8 cellular contexts compared by ENCODE assay signal in the genomic region with DNA sequence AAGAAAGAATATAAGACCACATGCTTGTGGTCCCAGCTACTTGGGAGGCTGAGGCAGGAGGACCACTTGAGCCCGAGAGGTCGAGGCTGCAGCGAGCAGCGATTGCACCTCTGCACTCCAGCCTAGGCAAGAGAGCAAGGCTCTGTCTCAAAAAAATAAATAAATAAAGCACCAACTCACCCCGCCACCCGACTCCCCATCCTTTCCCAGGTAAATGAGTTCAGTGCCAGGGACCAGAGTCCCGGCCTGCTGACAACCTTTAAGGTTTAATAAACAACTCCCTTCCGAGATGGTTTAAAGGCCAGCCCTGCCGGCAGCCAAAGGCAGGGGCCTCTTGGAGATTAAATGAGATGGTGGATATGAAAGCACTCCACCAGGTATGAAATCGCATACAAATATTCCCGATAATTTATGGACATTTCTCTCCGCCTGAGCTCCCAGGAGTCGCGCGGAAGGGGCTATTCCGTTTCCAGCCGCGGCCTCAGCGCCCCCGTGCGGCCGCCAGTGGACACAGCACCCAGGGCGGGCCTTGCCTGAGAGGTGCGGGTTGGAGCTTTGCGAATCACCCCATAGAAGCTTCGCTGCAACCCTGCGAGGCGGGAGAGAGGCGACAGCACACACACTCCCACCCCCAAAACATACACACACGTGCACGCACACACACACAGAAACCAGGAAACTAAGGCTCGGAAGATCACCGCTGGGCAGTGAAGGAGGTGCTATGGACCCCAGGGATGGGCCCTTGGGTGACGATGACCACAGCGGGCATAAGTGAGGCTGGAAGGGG. TPM values are rescaled to one million over a fixed set of nuclear protein-coding genes. Genes with fewer than 3 reads are reported as not detected.
A peak's percentile ranks its signal among the peaks of the same experiment; 100 is the strongest.
DNase-seq lines count a peak whose midpoint lies in the region; ATAC-seq and TF ChIP-seq lines count a peak whose summit lies in the region.

No MANE protein-coding gene starts in this region.

- peaks cover 2 to 9% (median 4%) of the 10 kb centered on the region in 3 donors for H3K36me3 Mint-ChIP-seq in CD8-positive, alpha-beta memory T cell

- H3K36me3 ChIP-seq in CD8-positive, alpha-beta memory T cell (ENCODE audit: insufficient read depth, low read length): no peaks in the 10 kb centered on the region

- H3K4me3 Mint-ChIP-seq in CD8-positive, alpha-beta memory T cell: peak overlapping the region in 2 of 7 donors; percentile 10 to 77

- H3K4me3 ChIP-seq in CD8-positive, alpha-beta memory T cell (ENCODE audit: low read length): no peak overlapping the region
- no peak overlapping the region for H3K4me3 ChIP-seq in HL-60 (replicated peaks; ENCODE audit: insufficient read depth, low read length)
- no peak overlapping the region for H3K4me3 ChIP-seq in fibroblast of villous mesenchyme (ENCODE audit: low read depth, low read length)

- ATAC-seq in HG02798 (IDR thresholded peaks at IDR 0.05; ENCODE audit: poor library complexity, unreplicated experiment): no peak

- no peak overlapping the region for H3K27ac ChIP-seq in CD8-positive, alpha-beta memory T cell (ENCODE audit: low read depth, low read length)
- H3K27ac ChIP-seq in HL-60 (replicated peaks) (no peak overlapping the region), RWPE1 (no peak overlapping the region)

- H3K27me3 Mint-ChIP-seq in CD8-positive, alpha-beta memory T cell: peaks cover 29 to 66% of the 10 kb centered on the region in 2 donors

- H3K4me1 Mint-ChIP-seq in CD8-positive, alpha-beta memory T cell: peaks cover 11 to 21% (median 19%) of the 10 kb centered on the region in 3 donors

- no peaks in the 10 kb centered on the region for H3K9me3 Mint-ChIP-seq in CD8-positive, alpha-beta memory T cell

- H3K9me3 ChIP-seq in CD8-positive, alpha-beta memory T cell (ENCODE audit: low read length): no peaks in the 10 kb centered on the region

- H3K4me1 ChIP-seq in CD8-positive, alpha-beta memory T cell (ENCODE audit: insufficient read depth, low read length): peaks cover 17% of the 10 kb centered on the region

- POLR2A ChIA-PET in CD8-positive, alpha-beta memory T cell (lab: Charles Lee): no interaction called here
- POLR2A ChIA-PET in RWPE1 (lab: Yijun Ruan, JAX; ENCODE audit: low non-redundant PET): interaction anchor here (0.6 kb wide), 1 partner anchor 40 kb away, joined by 4 read pairs; no protein-coding TSS in a partner anchor

- peak overlapping the region in 3 of 8 donors; percentile 52 to 72 (median 66) for H3K27ac Mint-ChIP-seq in CD8-positive, alpha-beta memory T cell

- TF ChIP-seq CTCF in HL-60 (IDR thresholded peaks at IDR 0.05; ENCODE audit: insufficient read depth, low read length) (peak; percentile 82), RWPE1 (conservative IDR thresholded peaks at IDR 0.05; ENCODE audit: low read depth) (peak; percentile 99), fibroblast of villous mesenchyme (IDR thresholded peaks at IDR 0.05; ENCODE audit: insufficient read depth, low read depth, low read length) (peak; percentile 97)

- CTCF ChIA-PET in CD8-positive, alpha-beta memory T cell (lab: Charles Lee): interaction anchor here (0.7 to 1.5 kb wide), 12 partner anchors 8 to 546 kb away, joined by 3 to 8 read pairs (median 3); a partner anchor contains a TSS
- CTCF ChIA-PET in RWPE1 (lab: Yijun Ruan, JAX): interaction anchor here (0.5 to 1.7 kb wide), 23 partner anchors 8 to 1041 kb away, joined by 3 to 11 read pairs (median 3); no protein-coding TSS in a partner anchor

- H3K27me3 ChIP-seq in CD8-positive, alpha-beta memory T cell (ENCODE audit: insufficient read depth, low read length, poor library complexity, severe bottlenecking): peaks cover 13% of the 10 kb centered on the region
- peaks cover 14% of the 10 kb centered on the region for H3K27me3 ChIP-seq in HL-60 (ENCODE audit: insufficient read depth, poor library complexity, severe bottlenecking)

- DNase-seq in CD8-positive, alpha-beta memory T cell: peak; percentile 46 to 68 (median 52)
- peak in 1 of 2 experiments; percentile 50 for DNase-seq in HL-60 (ENCODE audit: low read depth in 1 of 2, low spot score in 1 of 2)
- peak; percentile 65 for DNase-seq in RWPE1 (ENCODE audit: low spot score)
- peak; percentile 52 for DNase-seq in activated effector memory CD4-positive, alpha-beta T cell treated with Interleukin-2 at 50 U/mL for 16 hours
- DNase-seq in fibroblast of villous mesenchyme (ENCODE audit: low read depth): peak; percentile 45
- DNase-seq in nucleus accumbens (lab: John Stamatoyannopoulos, UW): peak in 41 of 56 donors; percentile 13 to 75 (median 37)
- DNase-seq in GF-D8 (lab: John Stamatoyannopoulos, UW): no peak

RNA-seq across cellular contexts. Expression of a gene that starts 4.0 kb away (rescaled TPM):
- 1,000 to 10,000 TPM; 1,457 to 1,489 TPM for total RNA-seq in CD8-positive, alpha-beta memory T cell
- polyA plus RNA-seq in CD8-positive, alpha-beta memory T cell: 1,839 TPM
- 649 and 860 TPM in 2 replicates for total RNA-seq in fibroblast of villous mesenchyme

RNA-seq across cellular contexts. Expression of a gene that starts 13.9 kb away (rescaled TPM):
- 10 to 100 TPM; 17.1 to 17.4 TPM for total RNA-seq in CD8-positive, alpha-beta memory T cell
- polyA plus RNA-seq in CD8-positive, alpha-beta memory T cell: 6.0 TPM
- total RNA-seq in fibroblast of villous mesenchyme: 1.3 TPM in 2 replicates
